In the genomic region with DNA sequence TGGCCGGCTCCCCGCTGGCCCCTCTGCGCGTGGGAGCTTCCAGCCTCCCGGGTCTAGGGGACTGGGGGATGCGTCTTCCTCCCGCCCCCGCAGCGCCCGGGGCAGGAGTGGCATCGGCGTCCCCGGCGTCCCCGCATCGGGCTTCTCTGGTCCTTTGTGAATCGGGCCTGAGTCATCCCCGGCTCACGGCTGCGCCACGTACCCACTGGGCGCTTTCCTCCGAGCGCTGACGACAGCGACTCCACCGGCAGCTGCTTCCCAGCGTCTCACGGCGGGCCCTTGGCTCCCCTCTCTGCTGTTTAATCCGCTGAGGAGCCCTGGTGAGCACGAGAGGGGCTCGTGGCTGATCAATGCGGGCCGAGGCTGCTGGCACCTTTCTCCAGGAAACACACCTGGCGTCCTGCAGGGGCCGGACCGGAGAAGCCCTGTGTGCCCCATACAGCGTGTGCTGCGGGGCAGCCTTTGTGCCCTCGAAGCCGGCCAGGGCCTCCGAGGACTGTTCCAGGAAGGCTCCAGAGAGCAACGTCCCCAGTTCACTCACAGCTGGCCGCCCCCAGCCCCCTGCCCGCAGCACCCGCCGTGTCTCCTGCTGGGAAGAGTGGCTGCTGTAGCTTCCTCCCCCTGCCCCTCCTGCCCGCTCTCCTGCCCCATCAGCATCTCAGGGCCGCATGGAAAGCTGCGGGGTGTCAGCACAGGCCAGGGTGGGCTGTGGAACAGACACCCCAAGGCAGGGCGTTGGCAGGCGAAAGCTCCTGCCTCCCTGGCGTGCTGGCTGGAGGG, we compare ENCODE assay signal across 8 cellular contexts.
A peak's percentile ranks its signal among the peaks of the same experiment; 100 is the strongest.
DNase-seq lines count a peak whose midpoint lies in the region; TF ChIP-seq lines count a peak whose summit lies in the region.

No MANE protein-coding gene starts in this region.

- H3K27me3 ChIP-seq in cardiac muscle cell (peaks cover 20% of the 10 kb centered on the region), ovary (no peaks in the 10 kb centered on the region), transverse colon (peaks cover 15% of the 10 kb centered on the region)

- no peak for TF ChIP-seq CTCF in NB4 (IDR thresholded peaks at IDR 0.05; ENCODE audit: low read depth, low read length)
- peak; percentile 32 for TF ChIP-seq CTCF in cardiac muscle cell (IDR thresholded peaks at IDR 0.05; ENCODE audit: low read depth, low read length)
- TF ChIP-seq CTCF in ovary (IDR thresholded peaks at IDR 0.05): no peak
- no peak for TF ChIP-seq CTCF in transverse colon (IDR thresholded peaks at IDR 0.05)

- H3K9me3 ChIP-seq in cardiac muscle cell (ENCODE audit: low read depth) (no peaks in the 10 kb centered on the region), ovary (no peaks in the 10 kb centered on the region), transverse colon (no peaks in the 10 kb centered on the region)

- in situ Hi-C loops in transverse colon (cut with MboI; ENCODE audit: low pct_ligation_motif_present in 1 of 4, low pct_unique_long_range_greater_than_20kb in 1 of 4, low sequenced_read_pairs in 3 of 4): loop anchor here in 2 of 4 donors (25.0 kb wide), 1 partner anchor 273 kb away; no protein-coding TSS in a partner anchor

- WGBS in ovary, 3 donors: 18 to 34% (median 20%) methylated on average over 26 to 54 of the region's 54 CpGs
- 21 to 52% methylated on average over 3 to 29 of the region's 54 CpGs for WGBS in transverse colon (ENCODE audit: low coverage in 1 of 2), 2 donors

- H3K36me3 ChIP-seq in cardiac muscle cell (no peaks in the 10 kb centered on the region), ovary (no peaks in the 10 kb centered on the region), transverse colon (no peaks in the 10 kb centered on the region)

- no peak overlapping the region for H3K4me3 ChIP-seq in NB4 (ENCODE audit: low read depth, low read length)
- H3K4me3 ChIP-seq in cardiac muscle cell: peak overlapping the region; percentile 21
- H3K4me3 ChIP-seq in ovary: peak overlapping the region; percentile 28
- H3K4me3 ChIP-seq in transverse colon: peak overlapping the region in 2 of 4 donors; percentile 31 to 40

- DNase-seq in EH (ENCODE audit: low read depth) (peak; percentile 89), NB4 (ENCODE audit: low read depth) (peak; percentile 71), cardiac muscle cell (ENCODE audit: low read depth in 1 of 2, low spot score in 1 of 2) (peak; percentile 53 to 67), ovary (peak in 4 of 5 donors; percentile 41 to 63 (median 52)), transverse colon (peak; percentile 45), NCI-H2196 (lab: John Stamatoyannopoulos, UW; ENCODE audit: unreplicated experiment) (no peak), NCI-H187 (lab: John Stamatoyannopoulos, UW) (no peak)
- peak; percentile 20 for DNase-seq in activated T-helper 9 cell treated with anti-CD3 and anti-CD28 coated beads, Interleukin-2, amount 50 U/mL, for 16 hours (ENCODE audit: low read depth)

- TF ChIP-seq POLR2A in NB4 (IDR thresholded peaks at IDR 0.05; ENCODE audit: extremely low read depth, insufficient read length): no peak
- no peak for TF ChIP-seq POLR2A in ovary (IDR thresholded peaks at IDR 0.05)
- TF ChIP-seq POLR2A in transverse colon (IDR thresholded peaks at IDR 0.05): no peak

- intact Hi-C loops in ovary (cut with DNase I) (loop anchor here in 3 of 4 donors (5.0 to 10.0 kb wide), 3 partner anchors 268 to 273 kb away; no protein-coding TSS in a partner anchor), transverse colon (cut with DNase I; ENCODE audit: low total_unique reads) (loop anchor here (10.0 kb wide), 3 partner anchors 200 to 420 kb away; no protein-coding TSS in a partner anchor)

- TF ChIP-seq EP300 in ovary (IDR thresholded peaks at IDR 0.05) (no peak), transverse colon (IDR thresholded peaks at IDR 0.05; ENCODE audit: low read depth) (no peak)

- no peaks in the 10 kb centered on the region for H3K4me1 ChIP-seq in cardiac muscle cell (ENCODE audit: low read depth)
- H3K4me1 ChIP-seq in ovary (ENCODE audit: insufficient read depth): peaks cover 3% of the 10 kb centered on the region
- peaks cover 3 to 29% (median 16%) of the 10 kb centered on the region in 4 donors for H3K4me1 ChIP-seq in transverse colon

- no peak overlapping the region for H3K27ac ChIP-seq in cardiac muscle cell
- no peak overlapping the region for H3K27ac ChIP-seq in ovary
- H3K27ac ChIP-seq in transverse colon: no peak overlapping the region

Comparison
In these comparisons a context has a peak if more than half of its experiments do, and no peak if none do; other contexts are left out.
1. DNase-seq: peak in EH (single experiment), NB4 (single experiment), activated T-helper 9 cell treated with anti-CD3 and anti-CD28 coated beads, Interleukin-2, amount 50 U/mL, for 16 hours (single experiment), cardiac muscle cell (2 of 2), ovary (4 of 5) and transverse colon (single experiment); none in NCI-H2196 (single experiment) and NCI-H187 (0 of 2).